9 cellular contexts compared by ENCODE assay signal in the genomic region with DNA sequence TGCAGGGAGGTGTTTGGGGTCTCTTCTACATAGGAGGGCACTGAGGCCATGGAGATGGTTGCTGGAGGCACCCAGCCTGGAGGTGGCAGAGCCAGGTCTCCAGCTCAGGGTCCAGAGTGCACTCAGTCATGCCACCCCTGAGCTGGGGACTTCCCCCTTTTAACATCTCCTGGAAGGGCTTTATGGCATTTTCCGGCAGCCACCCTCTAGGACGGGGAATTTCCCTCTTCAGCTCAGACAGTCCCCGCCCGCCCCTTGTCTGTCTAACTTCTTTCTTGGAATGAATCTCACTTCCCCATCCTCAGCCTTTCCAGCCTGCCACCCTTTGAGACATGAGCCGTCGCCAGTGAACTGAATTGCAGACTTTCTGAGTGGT. TPM values are rescaled to one million over a fixed set of nuclear protein-coding genes. Genes with fewer than 3 reads are reported as not detected.
A peak's percentile ranks its signal among the peaks of the same experiment; 100 is the strongest.
DNase-seq lines count a peak whose midpoint lies in the region; ATAC-seq and TF ChIP-seq lines count a peak whose summit lies in the region.
"Had no signal": no experiment of that assay in that cellular context is flagged by ENCODE, and none has a peak within 500 bp of the region (broad histone marks: within the 10 kb centered on the region; RNA-seq: fewer than 3 reads in every experiment).

No MANE protein-coding gene starts in this region.

- peak in 1 of 2 donors; percentile 73 for DNase-seq in activated naive CD4-positive, alpha-beta T cell treated with anti-CD3 and anti-CD28 coated beads, Interleukin-2, amount 50 U/mL, for 72 hours (ENCODE audit: low spot score in 2 of 2)
- DNase-seq in activated naive CD4-positive, alpha-beta T cell (lab: John Stamatoyannopoulos, UW): no peak
- DNase-seq in esophagus muscularis mucosa (ENCODE audit: extremely low spot score): no peak
- no peak for DNase-seq in NCI-H524 treated with DMSO at 0.1 percent for 48 hours (lab: John Stamatoyannopoulos, UW)
- no peak for DNase-seq in AG08395 (ENCODE audit: low spot score)

- intact Hi-C loops in esophagus muscularis mucosa (cut with DNase I): no loop called here

- peaks cover 43% of the 10 kb centered on the region for H3K4me1 Mint-ChIP-seq in stimulated activated memory B cell treated with anti-CD40 and anti-IgM and Interleukin-4, amounts not matched to agents 10 μg/mL and 1 μg/mL and 100 μg/mL, for 72 hours

- peaks cover 8% of the 10 kb centered on the region for H3K27me3 Mint-ChIP-seq in stimulated activated memory B cell treated with anti-CD40 and anti-IgM and Interleukin-4, amounts not matched to agents 10 μg/mL and 1 μg/mL and 100 μg/mL, for 72 hours

- WGBS in esophagus muscularis mucosa: 42% methylated on average over 6 of the region's 6 CpGs

- H3K9me3 ChIP-seq in esophagus muscularis mucosa: no peaks in the 10 kb centered on the region

- H3K4me3 ChIP-seq in esophagus muscularis mucosa: no peak overlapping the region

- no peak for TF ChIP-seq CTCF in esophagus muscularis mucosa (IDR thresholded peaks at IDR 0.05)

- peaks cover 0 to 50% (median 14%) of the 10 kb centered on the region in 4 donors for H3K36me3 ChIP-seq in esophagus muscularis mucosa

- H3K9me3 Mint-ChIP-seq in activated naive CD4-positive, alpha-beta T cell treated with anti-CD3 and anti-CD28 coated beads, Interleukin-2, amount 50 U/mL, for 72 hours: no peaks in the 10 kb centered on the region
- peaks cover 3% of the 10 kb centered on the region for H3K9me3 Mint-ChIP-seq in stimulated activated memory B cell treated with anti-CD40 and anti-IgM and Interleukin-4, amounts not matched to agents 10 μg/mL and 1 μg/mL and 100 μg/mL, for 72 hours

- no peaks in the 10 kb centered on the region for H3K27me3 ChIP-seq in esophagus muscularis mucosa

- peak; percentile 80 to 98 for ATAC-seq in activated naive CD4-positive, alpha-beta T cell treated with anti-CD3 and anti-CD28 coated beads, Interleukin-2, amount 50 U/mL, for 72 hours
- ATAC-seq in HG03460 (IDR thresholded peaks at IDR 0.05; ENCODE audit: unreplicated experiment) (peak; percentile 83), HG03439 (IDR thresholded peaks at IDR 0.05; ENCODE audit: unreplicated experiment) (no peak)
- ATAC-seq in stimulated activated memory B cell treated with anti-CD40 and anti-IgM and Interleukin-4, amounts not matched to agents 10 μg/mL and 1 μg/mL and 100 μg/mL, for 72 hours: peak; percentile 89
- ATAC-seq: Panc1 had no signal

- peak overlapping the region; percentile 80 to 86 (median 80) for H3K27ac ChIP-seq in esophagus muscularis mucosa (replicated peaks in 1 of 4)

- no peaks in the 10 kb centered on the region for H3K36me3 Mint-ChIP-seq in activated naive CD4-positive, alpha-beta T cell treated with anti-CD3 and anti-CD28 coated beads, Interleukin-2, amount 50 U/mL, for 72 hours
- H3K36me3 Mint-ChIP-seq in stimulated activated memory B cell treated with anti-CD40 and anti-IgM and Interleukin-4, amounts not matched to agents 10 μg/mL and 1 μg/mL and 100 μg/mL, for 72 hours: no peaks in the 10 kb centered on the region

- peak overlapping the region; percentile 71 for H3K4me3 Mint-ChIP-seq in stimulated activated memory B cell treated with anti-CD40 and anti-IgM and Interleukin-4, amounts not matched to agents 10 μg/mL and 1 μg/mL and 100 μg/mL, for 72 hours

- TF ChIP-seq POLR2A in esophagus muscularis mucosa (IDR thresholded peaks at IDR 0.05; ENCODE audit: low read depth): no peak

- peaks cover 66 to 79% (median 67%) of the 10 kb centered on the region in 4 donors for H3K4me1 ChIP-seq in esophagus muscularis mucosa

- no peak for TF ChIP-seq EP300 in esophagus muscularis mucosa (IDR thresholded peaks at IDR 0.05)

- H3K27ac Mint-ChIP-seq in activated naive CD4-positive, alpha-beta T cell treated with anti-CD3 and anti-CD28 coated beads, Interleukin-2, amount 50 U/mL, for 72 hours: peak overlapping the region in 1 of 2 donors; percentile 76
- H3K27ac Mint-ChIP-seq in stimulated activated memory B cell treated with anti-CD40 and anti-IgM and Interleukin-4, amounts not matched to agents 10 μg/mL and 1 μg/mL and 100 μg/mL, for 72 hours: peak overlapping the region; percentile 87

RNA-seq across cellular contexts. Expression of a gene that starts 49.9 kb away (rescaled TPM):
- total RNA-seq in activated naive CD4-positive, alpha-beta T cell treated with anti-CD3 and anti-CD28 coated beads, Interleukin-2, amount 50 U/mL, for 72 hours: under 1 TPM; 0.11 to 0.23 TPM
- total RNA-seq in esophagus muscularis mucosa: 100 to 1,000 TPM; 134 to 256 (median 145) TPM

Comparison
In these comparisons a context has a peak if more than half of its experiments do, and no peak if none do; other contexts are left out.
1. RNA of a gene that starts 49.9 kb away (total RNA-seq): 134 to 256 TPM in esophagus muscularis mucosa; 0.11 to 0.23 TPM in activated naive CD4-positive, alpha-beta T cell treated with anti-CD3 and anti-CD28 coated beads, Interleukin-2, amount 50 U/mL, for 72 hours; every median in the first group is over 100 times any median in the second.